In genomic region chr11:128095459-128096096, GRCh38 we compare ENCODE assay signal across 1 cellular context.
TF ChIP-seq lines count a peak whose summit lies in the region.

No MANE protein-coding gene starts in this region.

TF ChIP-seq in IMR-90, 13 proteins besides CTCF, POLR2A, EP300 and RAD21 (continued from another document):
- no peak for TF ChIP-seq ELK1 (IDR thresholded peaks at IDR 0.05; ENCODE audit: borderline replicate concordance, low read depth, low read length)
TF ChIP-seq in IMR-90: peak in this region for 0.
